9 cellular contexts compared by ENCODE assay signal in genomic region chr1:171984850-171985485, GRCh38.
DNase-seq lines count a peak whose midpoint lies in the region; ATAC-seq and TF ChIP-seq lines count a peak whose summit lies in the region.
"Had no signal": no experiment of that assay in that cellular context is flagged by ENCODE, and none has a peak within 500 bp of the region (broad histone marks: within the 10 kb centered on the region; RNA-seq: fewer than 3 reads in every experiment).

No MANE protein-coding gene starts in this region.

- H3K27ac ChIP-seq in WERI-Rb-1, result no peak overlapping the region
- no peak overlapping the region for H3K27ac ChIP-seq in heart right ventricle
- H3K27ac ChIP-seq in spleen, result no peak overlapping the region
- H3K27ac ChIP-seq: epithelial cell of prostate had no signal

- H3K36me3 ChIP-seq in WERI-Rb-1, result no peaks in the 10 kb centered on the region
- H3K36me3 ChIP-seq in heart right ventricle, result peaks cover 0 to 14% (median 0%) of the 10 kb centered on the region in 9 donors
- no peaks in the 10 kb centered on the region for H3K36me3 ChIP-seq in spleen

- peaks cover 0 to 14% (median 0%) of the 10 kb centered on the region in 9 donors for H3K4me1 ChIP-seq in heart right ventricle
- peaks cover 0 to 9% (median 2%) of the 10 kb centered on the region in 6 donors for H3K4me1 ChIP-seq in spleen

- TF ChIP-seq CTCF in GM12865 (IDR thresholded peaks at IDR 0.05; ENCODE audit: insufficient read depth, low read depth, low read length, missing control alignments), result peak; percentile 75
- TF ChIP-seq CTCF in WERI-Rb-1 (IDR thresholded peaks at IDR 0.05; ENCODE audit: low read depth, low read length), result peak; percentile 74
- TF ChIP-seq CTCF in heart right ventricle (IDR thresholded peaks at IDR 0.05), result peak; percentile 52 to 89 (median 78)
- TF ChIP-seq CTCF in spleen (IDR thresholded peaks at IDR 0.05 in 8 of 11, conservative IDR thresholded peaks at IDR 0.05 in 3 of 11), result peak; percentile 27 to 78 (median 66)

- intact Hi-C loops in heart right ventricle (cut with DNase I), result loop anchor here (1.0 to 10.0 kb wide), 6 partner anchors 183 to 340 kb away; no protein-coding TSS in a partner anchor
- intact Hi-C loops in spleen (cut with DNase I; ENCODE audit: low total_unique reads), result loop anchor here (5.0 to 10.0 kb wide), 2 partner anchors 183 to 340 kb away; no protein-coding TSS in a partner anchor

- no peak overlapping the region for H3K4me3 ChIP-seq in GM12865 (ENCODE audit: low read depth, low read length)
- no peak overlapping the region for H3K4me3 ChIP-seq in WERI-Rb-1 (ENCODE audit: low read depth, low read length)
- no peak overlapping the region for H3K4me3 ChIP-seq in heart right ventricle
- no peak overlapping the region for H3K4me3 ChIP-seq in spleen

- H3K9me3 ChIP-seq in WERI-Rb-1 (ENCODE audit: severe bottlenecking) (no peaks in the 10 kb centered on the region), heart right ventricle (no peaks in the 10 kb centered on the region), spleen (no peaks in the 10 kb centered on the region)

- WGBS in heart right ventricle, 2 donors, result 21 to 22% methylated on average over 3 of the region's 3 CpGs
- WGBS in spleen, 5 donors, result 27 to 30% (median 28%) methylated on average over 3 of the region's 3 CpGs

- no peak for TF ChIP-seq POLR2A in spleen (IDR thresholded peaks at IDR 0.05)

- peak; percentile 25 for DNase-seq in AG08396 (ENCODE audit: low spot score)
- DNase-seq in GM12865 (ENCODE audit: low read depth), result peak; percentile 57
- DNase-seq in NAMALWA (ENCODE audit: low spot score), result peak; percentile 71
- no peak for DNase-seq in WERI-Rb-1
- no peak for DNase-seq in heart right ventricle
- no peak for DNase-seq in spleen

- ATAC-seq in heart right ventricle (peak in 4 of 8 donors; percentile 46 to 75 (median 63)), GM19035 (IDR thresholded peaks at IDR 0.05; ENCODE audit: unreplicated experiment) (no peak), HG03039 (IDR thresholded peaks at IDR 0.05; ENCODE audit: unreplicated experiment) (no peak)

- H3K27me3 ChIP-seq in WERI-Rb-1 (ENCODE audit: insufficient read depth, low read depth, severe bottlenecking) (no peaks in the 10 kb centered on the region), heart right ventricle (no peaks in the 10 kb centered on the region), spleen (replicated peaks in 1 of 7) (no peaks in the 10 kb centered on the region)

Comparison
In these comparisons a context has a peak if more than half of its experiments do, and no peak if none do; other contexts are left out.
1. DNase-seq: peak in AG08396 (single experiment), GM12865 (single experiment) and NAMALWA (single experiment); none in WERI-Rb-1 (single experiment), heart right ventricle (0 of 2) and spleen (single experiment).
2. Peak in every context shown above with its lines, with median percentiles within 50 percentile points of each other: CTCF ChIP-seq.